In genomic region chr11:67136156-67136555, GRCh38 we compare ENCODE assay signal across 1 cellular context.
TF ChIP-seq lines count a peak whose summit lies in the region.

No MANE protein-coding gene starts in this region.

TF ChIP-seq in GM23338, 12 proteins besides CTCF, POLR2A, EP300 and RAD21 (continued from another document):
- TF ChIP-seq ZNF462 (CRISPR knock-in tag; IDR thresholded peaks at IDR 0.05) (no peak), CREB1 (CRISPR knock-in tag; IDR thresholded peaks at IDR 0.05; ENCODE audit: low read depth) (no peak), EZH2 (IDR thresholded peaks at IDR 0.05; ENCODE audit: low read depth, unreplicated experiment) (no peak), REST (IDR thresholded peaks at IDR 0.05; ENCODE audit: unreplicated experiment) (no peak)
